In genomic region chr17:11177340-11177739, GRCh38 we compare ENCODE assay signal across 26 cellular contexts.
"Had no signal": no experiment of that assay in that cellular context is flagged by ENCODE, and none has a peak within 500 bp of the region (broad histone marks: within the 10 kb centered on the region; RNA-seq: fewer than 3 reads in every experiment).

No MANE protein-coding gene starts in this region.

- DNase-seq: activated CD4-positive, alpha-beta T cell treated with anti-CD3 and anti-CD28 coated beads for 1 hour; activated CD4-positive, alpha-beta T cell treated with anti-CD3 and anti-CD28 coated beads for 4 hours; activated CD4-positive, alpha-beta T cell treated with anti-CD3 and anti-CD28 coated beads, Interleukin-2, amount 10 ng/mL, durations not matched to agents 7 days and 5 days; activated CD4-positive, alpha-beta T cell treated with anti-CD3 and anti-CD28 coated beads, Interleukin-2, amount 50 U/mL, for 4 hours; activated CD8-positive, alpha-beta memory T cell treated with anti-CD3 and anti-CD28 coated beads for 24 hours; activated CD8-positive, alpha-beta T cell treated with anti-CD3 and anti-CD28 coated beads for 36 hours; activated effector memory CD4-positive, alpha-beta T cell treated with anti-CD3 and anti-CD28 coated beads, Interleukin-2, amount 50 U/mL, for 16 hours; activated naive CD4-positive, alpha-beta T cell treated with anti-CD3 and anti-CD28 coated beads for 36 hours; activated naive CD8-positive, alpha-beta T cell treated with anti-CD3 and anti-CD28 coated beads for 36 hours; activated naive CD8-positive, alpha-beta T cell treated with anti-CD3 and anti-CD28 coated beads, Interleukin-2, amount 50 U/mL, for 24 hours; activated T-cell treated with anti-CD3 and anti-CD28 coated beads, Interleukin-2, amount 50 U/mL, for 1 hour; activated T-cell treated with anti-CD3 and anti-CD28 coated beads, Interleukin-2, amount 50 U/mL, for 48 hours; adrenal gland; amygdala; aorta; central memory CD4-positive, alpha-beta T cell; cerebellar nuclear complex; colonic mucosa; effector CD8-positive, alpha-beta T cell; foreskin fibroblast; head of caudate nucleus; T-helper 2 cell had no signal

- H3K4me3 ChIP-seq: adrenal gland, breast epithelium, cardiac muscle cell, colonic mucosa had no signal

- ATAC-seq: activated CD8-positive, alpha-beta T cell treated with anti-CD3 and anti-CD28 coated beads for 36 hours; activated naive CD8-positive, alpha-beta T cell treated with anti-CD3 and anti-CD28 coated beads, Interleukin-2, amount 50 U/mL, for 24 hours; esophagus mucosa; WTC11 had no signal

- H3K27ac ChIP-seq: adrenal gland, breast epithelium, cardiac muscle cell, colonic mucosa had no signal
